11 cellular contexts compared by ENCODE assay signal in the genomic region with DNA sequence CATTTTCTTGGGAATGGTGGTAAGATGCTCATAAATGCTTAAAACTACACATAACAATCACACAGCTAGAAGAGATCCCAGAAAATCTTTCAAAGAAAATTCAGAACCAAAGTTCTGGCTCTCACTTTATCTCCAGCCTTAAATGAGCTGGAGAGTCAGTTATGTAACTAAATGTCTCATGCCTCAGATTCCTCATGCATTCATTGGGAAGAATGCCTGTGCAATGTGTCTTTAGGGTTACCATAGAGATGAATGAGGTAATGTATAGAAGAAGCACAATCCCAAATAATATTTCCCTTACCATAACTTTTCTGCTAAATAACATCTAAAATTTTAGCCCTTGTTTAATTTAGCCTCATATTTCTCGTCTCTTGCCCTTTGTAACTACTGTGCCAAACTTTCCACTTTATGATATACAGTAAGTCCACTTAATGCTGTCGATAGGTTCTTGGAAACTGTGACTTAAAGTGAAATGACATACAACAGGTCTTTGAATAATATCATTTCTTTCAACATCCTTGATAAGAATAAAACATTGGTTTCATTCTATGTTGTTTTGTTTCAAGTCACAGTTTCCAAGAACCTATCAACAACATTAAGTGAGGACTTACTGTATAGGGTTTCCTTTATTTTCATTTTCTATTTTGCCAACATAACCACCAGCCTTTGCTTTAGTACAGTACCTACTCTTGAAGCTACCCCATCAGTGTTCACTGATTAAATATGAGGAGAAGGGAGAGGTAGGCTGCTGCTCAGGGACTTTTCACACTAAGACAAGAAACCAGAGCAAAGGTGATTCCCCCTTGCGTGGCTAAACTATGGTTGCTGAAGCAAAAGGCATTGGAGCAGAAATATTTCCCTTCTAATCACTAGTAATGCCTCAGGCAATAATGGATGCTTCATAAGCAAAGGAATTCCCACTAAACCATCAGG.
DNase-seq lines count a peak whose midpoint lies in the region; ATAC-seq, FAIRE-seq and TF ChIP-seq lines count a peak whose summit lies in the region.
"Had no signal": no experiment of that assay in that cellular context is flagged by ENCODE, and none has a peak within 500 bp of the region (broad histone marks: within the 10 kb centered on the region; RNA-seq: fewer than 3 reads in every experiment).

No MANE protein-coding gene starts in this region.

- TF ChIP-seq CTCF in A549 (IDR thresholded peaks at IDR 0.05) (no peak), tibial nerve (IDR thresholded peaks at IDR 0.05) (no peak)

- no peak for TF ChIP-seq RAD21 in A549 (conservative IDR thresholded peaks at IDR 0.05 in 1 of 2, IDR thresholded peaks at IDR 0.05 in 1 of 2)

- DNase-seq in A549 (ENCODE audit: low read depth in 1 of 2, low spot score in 1 of 2) (peak in 1 of 2 experiments; percentile 23), LHCN-M2 (ENCODE audit: low read depth) (peak; percentile 44), UCSD-AML1 (lab: John Stamatoyannopoulos, UW; ENCODE audit: unreplicated experiment) (no peak), NCI-H1694 treated with DMSO at 0.1 percent for 48 hours (lab: John Stamatoyannopoulos, UW) (no peak), tibial nerve (ENCODE audit: low spot score in 2 of 2) (no peak)
- DNase-seq in activated CD8-positive, alpha-beta memory T cell treated with anti-CD3 and anti-CD28 coated beads for 24 hours, result no peak
- DNase-seq: GDM1, SHP77 had no signal

- no peaks in the 10 kb centered on the region for H3K9me3 ChIP-seq in A549
- H3K9me3 ChIP-seq in ectodermal cell (ENCODE audit: control insufficient read depth, low read length), result no peaks in the 10 kb centered on the region
- H3K9me3 ChIP-seq in tibial nerve, result no peaks in the 10 kb centered on the region

- H3K4me2 ChIP-seq in A549, result peak overlapping the region; percentile 6; the same call in 1 of the 3 replicates

- H3K36me3 ChIP-seq in ectodermal cell (ENCODE audit: control insufficient read depth, insufficient read depth, low read length) (no peaks in the 10 kb centered on the region), tibial nerve (no peaks in the 10 kb centered on the region)

- H3K27me3 ChIP-seq in ectodermal cell (ENCODE audit: control insufficient read depth, insufficient read depth, low read length, poor library complexity, severe bottlenecking) (no peaks in the 10 kb centered on the region), tibial nerve (no peaks in the 10 kb centered on the region)

- peak overlapping the region in 1 of 2 experiments; percentile 21; a peak in 1 of 6 replicates for H3K27ac ChIP-seq in A549
- H3K27ac ChIP-seq in ectodermal cell (ENCODE audit: insufficient read depth, low read depth, low read length, poor library complexity, severe bottlenecking), result peak overlapping the region; percentile 36
- no peak overlapping the region for H3K27ac ChIP-seq in tibial nerve

- POLR2A ChIA-PET in A549 (lab: Yijun Ruan, JAX), result no interaction called here

- H3K4me3 ChIP-seq in A549 (no peak overlapping the region), ectodermal cell (ENCODE audit: insufficient read depth, low read depth, low read length) (no peak overlapping the region), tibial nerve (no peak overlapping the region)

- peak in 1 of 2 experiments; percentile 43; a peak in 1 of 6 replicates for ATAC-seq in A549
- ATAC-seq in GM19397 (IDR thresholded peaks at IDR 0.05; ENCODE audit: unreplicated experiment), result peak; percentile 32

- no peak for FAIRE-seq in A549 (lab: Jason Lieb, UNC)
- FAIRE-seq: islet of Langerhans had no signal

- 57% methylated on average over 3 of the region's 3 CpGs for WGBS in A549 (ENCODE audit: missing lambda C conversion rate)
- WGBS in ectodermal cell, 2 experiments, result 94 to 96% methylated on average over 2 to 3 of the region's 3 CpGs
- 55 to 56% methylated on average over 3 of the region's 3 CpGs for WGBS in tibial nerve, 2 donors

- TF ChIP-seq EP300 in A549 (IDR thresholded peaks at IDR 0.05) (no peak), tibial nerve (IDR thresholded peaks at IDR 0.05) (no peak)

- CTCF ChIA-PET in A549 (lab: Yijun Ruan, JAX), result interaction anchor here (1.8 kb wide), 1 partner anchor 9 kb away, joined by 6 read pairs; no protein-coding TSS in a partner anchor

- peaks cover 45% of the 10 kb centered on the region for H3K4me1 ChIP-seq in A549
- H3K4me1 ChIP-seq in ectodermal cell (ENCODE audit: control insufficient read depth, insufficient read depth, low read length), result peaks cover 6% of the 10 kb centered on the region
- peaks cover 0 to 17% (median 7%) of the 10 kb centered on the region in 4 donors for H3K4me1 ChIP-seq in tibial nerve

- TF ChIP-seq POLR2A in A549 (IDR thresholded peaks at IDR 0.05; ENCODE audit: low read length) (no peak), tibial nerve (IDR thresholded peaks at IDR 0.05) (no peak)

TF ChIP-seq in A549, 52 proteins besides CTCF, POLR2A, EP300 and RAD21:
- no peak for TF ChIP-seq RARB (CRISPR knock-in tag; IDR thresholded peaks at IDR 0.05)
- TF ChIP-seq RNF2 (IDR thresholded peaks at IDR 0.05; ENCODE audit: borderline replicate concordance, low read depth), result no peak
- no peak for TF ChIP-seq ZFP36 (IDR thresholded peaks at IDR 0.05; ENCODE audit: borderline replicate concordance, partially characterized antibody)
